ENCODE assay signal across 1 cellular context in genomic region chr14:73058224-73058922, GRCh38.
TF ChIP-seq lines count a peak whose summit lies in the region.

RBM25 (plus strand) TSS chr14:73058534; CDS start chr14:73071642, 13,108 bp downstream.

TF ChIP-seq in HEK293, 187 proteins besides CTCF, POLR2A, EP300 and RAD21 (continued from another document):
- TF ChIP-seq ZNF518A (tag by site-specific recombination; conservative IDR thresholded peaks at IDR 0.05; ENCODE audit: low read depth), result peak; percentile 46; the same call in 1 of the 2 replicates
- TF ChIP-seq ZNF248 (tag by site-specific recombination; IDR thresholded peaks at IDR 0.05), result no peak
- TF ChIP-seq ZNF174 (tag by site-specific recombination; IDR thresholded peaks at IDR 0.05), result no peak
- TF ChIP-seq ZNF549 (tag by site-specific recombination; IDR thresholded peaks at IDR 0.05), result no peak
- TF ChIP-seq YY2 (tag by site-specific recombination; IDR thresholded peaks at IDR 0.05), result peak; percentile 79
